In genomic region chr3:158570999-158571702, GRCh38 we compare ENCODE assay signal across 8 cellular contexts. TPM values are rescaled to one million over a fixed set of nuclear protein-coding genes. Genes with fewer than 3 reads are reported as not detected.
DNase-seq lines count a peak whose midpoint lies in the region; ATAC-seq and TF ChIP-seq lines count a peak whose summit lies in the region.

Gene MLF1, plus strand, starts transcription at chr3:158571194. Its CDS starts 107 bp downstream, at chr3:158571301.

- H3K4me3 Mint-ChIP-seq in neural progenitor cell: peak within 1 kb of the TSS; percentile 94
- H3K4me3 Mint-ChIP-seq in stimulated activated naive CD8-positive, alpha-beta T cell treated with anti-CD3 and anti-CD28 coated beads, Interleukin-15, Interleukin-2, amounts not matched to agents 100 ng/mL and 50 ng/mL, for 24 hours: peak within 1 kb of the TSS; percentile 82

- POLR2A ChIA-PET in SK-N-SH (lab: Yijun Ruan, JAX): interaction anchor here (0.8 to 1.7 kb wide), 2 partner anchors 12 to 73 kb away, joined by 3 to 7 read pairs; partner anchors contain the start of gene GFM1

- 1 to 3% methylated on average over 48 to 51 of the region's 51 CpGs for WGBS in GM23248 (ENCODE audit: low coverage in 1 of 2, low lambda C conversion rate in 2 of 2, missing lambda C conversion rate in 2 of 2), 2 experiments
- 1% methylated on average over 22 of the region's 51 CpGs for WGBS in SK-N-SH (ENCODE audit: low lambda C conversion rate)

- H3K36me3 ChIP-seq in GM23248 (ENCODE audit: low read depth) (no peaks in the 10 kb centered on the region), SK-N-SH (replicated peaks in 1 of 2; ENCODE audit: control insufficient read depth in 1 of 2, insufficient read depth in 2 of 2, low read length in 1 of 2) (no peaks in the 10 kb centered on the region), neural progenitor cell (no peaks in the 10 kb centered on the region)

- CTCF ChIA-PET in SK-N-SH (lab: Yijun Ruan, JAX): interaction anchor here (0.6 to 1.6 kb wide), 5 partner anchors 10 to 965 kb away, joined by 3 to 16 read pairs (median 3); partner anchors contain the start of gene GFM1

- H3K27me3 Mint-ChIP-seq in neural progenitor cell (ENCODE audit: insufficient read depth, low read depth): peaks cover 4% of the 10 kb centered on the region
- peaks cover 41% of the 10 kb centered on the region for H3K27me3 Mint-ChIP-seq in stimulated activated naive CD8-positive, alpha-beta T cell treated with anti-CD3 and anti-CD28 coated beads, Interleukin-15, Interleukin-2, amounts not matched to agents 100 ng/mL and 50 ng/mL, for 24 hours

- H3K4me2 ChIP-seq in GM23248 (ENCODE audit: unreplicated experiment): peak within 1 kb of the TSS; percentile 89
- H3K4me2 ChIP-seq in SK-N-SH: peak within 1 kb of the TSS; percentile 84
- H3K4me2 ChIP-seq in neural progenitor cell: peak within 1 kb of the TSS; percentile 78

- H3K4me3 ChIP-seq in GM23248 (peak within 1 kb of the TSS; percentile 75), LNCaP clone FGC (ENCODE audit: low read depth, low read length) (peak within 1 kb of the TSS; percentile 74), SK-N-SH (ENCODE audit: low read depth in 2 of 2, low read length in 1 of 2) (peak within 1 kb of the TSS; percentile 83 to 90), neural progenitor cell (peak within 1 kb of the TSS; percentile 50)

- in situ Hi-C loops in GM23248 (cut with MboI): no loop called here

- ATAC-seq in activated naive CD4-positive, alpha-beta T cell treated with anti-CD3 and anti-CD28 coated beads, Interleukin-2, amount 50 U/mL, for 72 hours: peak; percentile 98 to 100

- H3K9me2 ChIP-seq in GM23248 (ENCODE audit: insufficient read depth): no peaks in the 10 kb centered on the region
- H3K9me2 ChIP-seq in SK-N-SH: no peaks in the 10 kb centered on the region

- peak; percentile 98 for DNase-seq in DMS53 (lab: John Stamatoyannopoulos, UW)
- peak; percentile 99 for DNase-seq in GM23248
- peak; percentile 82 for DNase-seq in LNCaP clone FGC (ENCODE audit: low read depth)
- DNase-seq in SK-N-SH: peak; percentile 98
- peak; percentile 79 to 81 for DNase-seq in activated naive CD4-positive, alpha-beta T cell treated with anti-CD3 and anti-CD28 coated beads, Interleukin-2, amount 50 U/mL, for 72 hours (ENCODE audit: low spot score in 2 of 2)
- DNase-seq in germinal center (ENCODE audit: low spot score): peak; percentile 92
- peak; percentile 98 for DNase-seq in neural progenitor cell (ENCODE audit: low spot score)

- H4K20me1 ChIP-seq in GM23248 (ENCODE audit: insufficient read depth) (no peaks in the 10 kb centered on the region), SK-N-SH (ENCODE audit: insufficient read depth) (no peaks in the 10 kb centered on the region), neural progenitor cell (ENCODE audit: low read depth) (no peaks in the 10 kb centered on the region)

- H3F3A ChIP-seq in GM23248 (ENCODE audit: insufficient read depth) (no peaks in the 10 kb centered on the region), SK-N-SH (replicated peaks; ENCODE audit: insufficient read depth) (no peaks in the 10 kb centered on the region), neural progenitor cell (ENCODE audit: low read depth) (no peaks in the 10 kb centered on the region)

- no peaks in the 10 kb centered on the region for H3K4me1 ChIP-seq in GM23248 (ENCODE audit: insufficient read depth)
- H3K4me1 ChIP-seq in SK-N-SH (ENCODE audit: control insufficient read depth in 1 of 2, insufficient read depth in 2 of 2, low read depth in 1 of 2, low read length in 1 of 2): peaks cover 3 to 11% of the 10 kb centered on the region in 2 experiments; a peak in 2 of 4 replicates
- H3K4me1 ChIP-seq in neural progenitor cell: no peaks in the 10 kb centered on the region

- H3K27me3 ChIP-seq in GM23248 (replicated peaks; ENCODE audit: insufficient read depth) (no peaks in the 10 kb centered on the region), SK-N-SH (ENCODE audit: insufficient read depth) (no peaks in the 10 kb centered on the region), neural progenitor cell (peaks cover 30% of the 10 kb centered on the region)

- H3K36me3 Mint-ChIP-seq in activated naive CD4-positive, alpha-beta T cell treated with anti-CD3 and anti-CD28 coated beads, Interleukin-2, amount 50 U/mL, for 72 hours: peaks cover 6 to 10% of the 10 kb centered on the region in 2 donors
- no peaks in the 10 kb centered on the region for H3K36me3 Mint-ChIP-seq in neural progenitor cell
- H3K36me3 Mint-ChIP-seq in stimulated activated naive CD8-positive, alpha-beta T cell treated with anti-CD3 and anti-CD28 coated beads, Interleukin-15, Interleukin-2, amounts not matched to agents 100 ng/mL and 50 ng/mL, for 24 hours (ENCODE audit: low read depth): no peaks in the 10 kb centered on the region

- peaks cover 19% of the 10 kb centered on the region for H3K4me1 Mint-ChIP-seq in neural progenitor cell
- H3K4me1 Mint-ChIP-seq in stimulated activated naive CD8-positive, alpha-beta T cell treated with anti-CD3 and anti-CD28 coated beads, Interleukin-15, Interleukin-2, amounts not matched to agents 100 ng/mL and 50 ng/mL, for 24 hours (ENCODE audit: low read depth): peaks cover 13% of the 10 kb centered on the region

- TF ChIP-seq CTCF in LNCaP clone FGC (IDR thresholded peaks at IDR 0.05; ENCODE audit: control insufficient read depth, extremely low read depth, insufficient read depth) (no peak), SK-N-SH (IDR thresholded peaks at IDR 0.05) (no peak), neural progenitor cell (IDR thresholded peaks at IDR 0.05) (no peak)

- no peak for TF ChIP-seq RAD21 in SK-N-SH (IDR thresholded peaks at IDR 0.05; ENCODE audit: low read length)

- H3K79me2 ChIP-seq in GM23248 (ENCODE audit: insufficient read depth) (no peaks in the 10 kb centered on the region), SK-N-SH (ENCODE audit: insufficient read depth) (0 out of 2 replicates have a peak, but pooled peaks cover 4% of the 10 kb centered on the region), neural progenitor cell (ENCODE audit: low read depth) (no peaks in the 10 kb centered on the region)

- peak within 1 kb of the TSS; percentile 77 for H3K27ac ChIP-seq in GM23248
- peak within 1 kb of the TSS; percentile 67 to 87 for H3K27ac ChIP-seq in SK-N-SH (ENCODE audit: low read depth in 2 of 2, low read length in 1 of 2)
- no peak within 1 kb of the TSS for H3K27ac ChIP-seq in neural progenitor cell

- no peak for TF ChIP-seq EP300 in SK-N-SH (IDR thresholded peaks at IDR 0.05; ENCODE audit: borderline replicate concordance in 1 of 2, low read depth in 1 of 2, low read length in 1 of 2)

- no peaks in the 10 kb centered on the region for H3K9me3 ChIP-seq in GM23248 (ENCODE audit: low read depth)
- no peaks in the 10 kb centered on the region for H3K9me3 ChIP-seq in SK-N-SH
- H3K9me3 ChIP-seq in neural progenitor cell (ENCODE audit: low read depth): no peaks in the 10 kb centered on the region

- H3K9ac ChIP-seq in GM23248: peak within 1 kb of the TSS; percentile 90
- H3K9ac ChIP-seq in SK-N-SH: peak within 1 kb of the TSS; percentile 82
- H3K9ac ChIP-seq in neural progenitor cell: no peak within 1 kb of the TSS

- peaks cover 3 to 5% of the 10 kb centered on the region in 2 donors for H3K9me3 Mint-ChIP-seq in activated naive CD4-positive, alpha-beta T cell treated with anti-CD3 and anti-CD28 coated beads, Interleukin-2, amount 50 U/mL, for 72 hours
- no peaks in the 10 kb centered on the region for H3K9me3 Mint-ChIP-seq in neural progenitor cell
- no peaks in the 10 kb centered on the region for H3K9me3 Mint-ChIP-seq in stimulated activated naive CD8-positive, alpha-beta T cell treated with anti-CD3 and anti-CD28 coated beads, Interleukin-15, Interleukin-2, amounts not matched to agents 100 ng/mL and 50 ng/mL, for 24 hours

- H3K27ac Mint-ChIP-seq in activated naive CD4-positive, alpha-beta T cell treated with anti-CD3 and anti-CD28 coated beads, Interleukin-2, amount 50 U/mL, for 72 hours: peak within 1 kb of the TSS; percentile 82 to 83
- H3K27ac Mint-ChIP-seq in neural progenitor cell: peak within 1 kb of the TSS; percentile 97
- no peak within 1 kb of the TSS for H3K27ac Mint-ChIP-seq in stimulated activated naive CD8-positive, alpha-beta T cell treated with anti-CD3 and anti-CD28 coated beads, Interleukin-15, Interleukin-2, amounts not matched to agents 100 ng/mL and 50 ng/mL, for 24 hours

- H2AFZ ChIP-seq in GM23248 (peak within 1 kb of the TSS; percentile 91), SK-N-SH (ENCODE audit: low read depth) (peak within 1 kb of the TSS; percentile 97), neural progenitor cell (replicated peaks) (peak within 1 kb of the TSS; percentile 97)

TF ChIP-seq in SK-N-SH, 30 proteins besides CTCF, POLR2A, EP300 and RAD21 (continues in another document):
- TF ChIP-seq IRF3 (IDR thresholded peaks at IDR 0.05; ENCODE audit: low read depth, low read length) (0 out of 2 replicates have a peak, but pooled peaks have one; percentile 9), JUND (IDR thresholded peaks at IDR 0.05) (no peak), TAF1 (IDR thresholded peaks at IDR 0.05; ENCODE audit: borderline replicate concordance, low read depth, low read length) (peak; percentile 58; the same call in 1 of the 2 replicates), USF1 (IDR thresholded peaks at IDR 0.05; ENCODE audit: borderline replicate concordance, low read depth) (peak; percentile 77; the same call in 1 of the 2 replicates), MXI1 (IDR thresholded peaks at IDR 0.05; ENCODE audit: low read depth, low read length) (peak; percentile 83)

RNA-seq across cellular contexts. Expression of gene MLF1, which starts in this region (rescaled TPM):
- 13.4 and 17.3 TPM in 2 replicates for total RNA-seq in GM23248 (2014; rRNA removed; shearing (Covaris generic))
- polyA plus RNA-seq in GM23248 (2016; fragmentation: Nextera tagmentation; extraction: Ambion mirVana): 13.6 and 15.6 TPM in 2 replicates
- polyA plus RNA-seq in SK-N-SH (2012; rRNA removed): 8.2 and 9.4 TPM in 2 replicates
- 13.5 and 14.8 TPM in 2 replicates for polyA plus RNA-seq in SK-N-SH (2012; cell fraction: cytosol; rRNA removed)
- polyA plus RNA-seq in SK-N-SH (2012; cell fraction: nucleus; rRNA removed): 2.2 and 5.0 TPM in 2 replicates
- 1 to 10 TPM; 1.2 to 1.7 TPM for total RNA-seq in activated naive CD4-positive, alpha-beta T cell treated with anti-CD3 and anti-CD28 coated beads, Interleukin-2, amount 50 U/mL, for 72 hours
- total RNA-seq in neural progenitor cell (ENCODE audit: low replicate concordance): 25.4 and 37.0 TPM in 2 replicates
